ENCODE assay signal across 11 cellular contexts in the genomic region with DNA sequence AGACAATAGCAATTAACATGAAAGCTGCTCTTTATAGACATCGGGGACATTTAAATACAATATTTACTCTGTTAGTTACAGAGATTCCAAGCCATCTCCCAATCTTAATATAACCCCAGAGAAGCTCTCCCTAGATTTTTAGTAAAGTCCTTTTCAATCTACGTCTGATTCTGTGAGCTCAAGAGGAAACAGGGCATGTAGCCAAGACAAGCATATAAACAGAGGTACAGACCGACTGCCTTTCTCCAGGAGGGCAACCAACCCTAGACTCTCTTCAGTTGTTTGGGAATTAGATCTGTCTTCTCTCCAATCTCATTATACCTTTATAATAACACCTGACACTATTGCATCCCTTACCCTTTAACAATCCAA. TPM values are rescaled to one million over a fixed set of nuclear protein-coding genes. Genes with fewer than 3 reads are reported as not detected.
A peak's percentile ranks its signal among the peaks of the same experiment; 100 is the strongest.
DNase-seq lines count a peak whose midpoint lies in the region; ATAC-seq, FAIRE-seq and TF ChIP-seq lines count a peak whose summit lies in the region.
"Had no signal": no experiment of that assay in that cellular context is flagged by ENCODE, and none has a peak within 500 bp of the region (broad histone marks: within the 10 kb centered on the region; RNA-seq: fewer than 3 reads in every experiment).

No MANE protein-coding gene starts in this region.

- H3K4me3 ChIP-seq in mesenchymal stem cell (ENCODE audit: insufficient read depth in 1 of 2, low read depth in 1 of 2, low read length in 2 of 2) (no peak overlapping the region), tibial nerve (no peak overlapping the region)

- H3K9ac ChIP-seq in mesenchymal stem cell (ENCODE audit: low read length) = no peak overlapping the region

- H3K27ac ChIP-seq in mesenchymal stem cell (ENCODE audit: low read length, poor library complexity, severe bottlenecking) = no peak overlapping the region
- H3K27ac ChIP-seq in tibial nerve = peak overlapping the region in 3 of 4 donors; percentile 35 to 82 (median 75)

- H3K9me3 Mint-ChIP-seq in chondrocyte (ENCODE audit: low read depth) = no peaks in the 10 kb centered on the region
- H3K9me3 Mint-ChIP-seq: activated CD8-positive, alpha-beta T cell treated with anti-CD3 and anti-CD28 coated beads for 36 hours; H9 had no signal

- H4K91ac ChIP-seq in mesenchymal stem cell (ENCODE audit: low read length) = no peak overlapping the region

- peaks cover 2% of the 10 kb centered on the region for H3K36me3 Mint-ChIP-seq in chondrocyte (ENCODE audit: low read depth)

- DNase-seq in NCI-H2107 treated with DMSO at 0.1 percent for 48 hours (lab: John Stamatoyannopoulos, UW; ENCODE audit: unreplicated experiment) (peak; percentile 79), NCI-H2107 (lab: John Stamatoyannopoulos, UW) (no peak), chondrocyte (ENCODE audit: low spot score) (no peak), mesenchymal stem cell (peak; percentile 50), tibial nerve (ENCODE audit: low spot score in 2 of 2) (no peak), frontal cortex (ENCODE audit: low spot score in 2 of 2) (no peak)
- no peak for DNase-seq in stimulated activated naive CD4-positive, alpha-beta T cell (lab: John Stamatoyannopoulos, UW)
- DNase-seq: activated CD8-positive, alpha-beta T cell treated with anti-CD3 and anti-CD28 coated beads for 36 hours; GDM1; H9 had no signal

- no peak overlapping the region for H2AFZ ChIP-seq in mesenchymal stem cell (ENCODE audit: low read depth, low read length)

- no peak overlapping the region for H4K8ac ChIP-seq in mesenchymal stem cell (ENCODE audit: low read length)

- peaks cover 53% of the 10 kb centered on the region for H3K4me1 Mint-ChIP-seq in chondrocyte (ENCODE audit: low read depth)

- no peaks in the 10 kb centered on the region for H3K9me3 ChIP-seq in mesenchymal stem cell (ENCODE audit: control insufficient read depth, low read length)
- no peaks in the 10 kb centered on the region for H3K9me3 ChIP-seq in tibial nerve

- H3K18ac ChIP-seq in mesenchymal stem cell (ENCODE audit: low read depth in 1 of 2, low read length in 2 of 2) = no peak overlapping the region

- no peak overlapping the region for H2BK5ac ChIP-seq in mesenchymal stem cell (ENCODE audit: low read depth, low read length, poor library complexity, severe bottlenecking)

- H2AK5ac ChIP-seq in mesenchymal stem cell (ENCODE audit: low read length, severe bottlenecking) = no peak overlapping the region

- no peaks in the 10 kb centered on the region for H3K27me3 Mint-ChIP-seq in chondrocyte (ENCODE audit: low read depth)

- H2BK12ac ChIP-seq in mesenchymal stem cell (ENCODE audit: low read length in 2 of 2) = no peak overlapping the region

- FAIRE-seq in frontal cortex (lab: Jason Lieb, UNC) = no peak

- no peak for TF ChIP-seq POLR2A in tibial nerve (IDR thresholded peaks at IDR 0.05)

- H3K27me3 ChIP-seq in mesenchymal stem cell (ENCODE audit: control insufficient read depth in 1 of 2, insufficient read depth in 1 of 2, low read length in 2 of 2) (no peaks in the 10 kb centered on the region), tibial nerve (no peaks in the 10 kb centered on the region)

- H3K4ac ChIP-seq in mesenchymal stem cell (ENCODE audit: low read depth in 1 of 2, low read length in 2 of 2) = no peak overlapping the region

- no peak for TF ChIP-seq CTCF in chondrocyte (IDR thresholded peaks at IDR 0.05)
- no peak for TF ChIP-seq CTCF in tibial nerve (IDR thresholded peaks at IDR 0.05)

- no peak overlapping the region for H3K23ac ChIP-seq in mesenchymal stem cell (ENCODE audit: low read length in 2 of 2)

- peaks cover 0 to 17% of the 10 kb centered on the region in 2 experiments for H3K36me3 ChIP-seq in mesenchymal stem cell (ENCODE audit: control insufficient read depth in 1 of 2, insufficient read depth in 2 of 2, low read depth in 1 of 2, low read length in 2 of 2)
- no peaks in the 10 kb centered on the region for H3K36me3 ChIP-seq in tibial nerve

- no peak overlapping the region for H2BK15ac ChIP-seq in mesenchymal stem cell (ENCODE audit: low read depth, poor library complexity, severe bottlenecking)

- no peak overlapping the region for H2BK120ac ChIP-seq in mesenchymal stem cell (ENCODE audit: low read depth, low read length)

- H3K4me1 ChIP-seq in mesenchymal stem cell (ENCODE audit: control insufficient read depth, insufficient read depth, low read depth, low read length) (peaks cover 5% of the 10 kb centered on the region), tibial nerve (peaks cover 0 to 21% (median 7%) of the 10 kb centered on the region in 4 donors)

- WGBS in mesenchymal stem cell = 69% methylated on average over 3 of the region's 3 CpGs
- WGBS in tibial nerve, 2 donors = 12 to 23% methylated on average over 3 of the region's 3 CpGs

- no peak for ATAC-seq in GM19395 (IDR thresholded peaks at IDR 0.05; ENCODE audit: unreplicated experiment)
- ATAC-seq: activated CD8-positive, alpha-beta T cell treated with anti-CD3 and anti-CD28 coated beads for 36 hours had no signal

- H3K14ac ChIP-seq in mesenchymal stem cell (ENCODE audit: low read length in 2 of 2) = no peak overlapping the region

- peak overlapping the region; percentile 14 for H3K4me3 Mint-ChIP-seq in chondrocyte (ENCODE audit: unreplicated experiment)
- H3K4me3 Mint-ChIP-seq: activated CD8-positive, alpha-beta T cell treated with anti-CD3 and anti-CD28 coated beads for 36 hours; H9 had no signal

- H3K79me1 ChIP-seq in mesenchymal stem cell (replicated peaks; ENCODE audit: low read length, poor library complexity, severe bottlenecking) = no peaks in the 10 kb centered on the region

- H3K27ac Mint-ChIP-seq in chondrocyte (ENCODE audit: unreplicated experiment) = peak overlapping the region; percentile 90
- H3K27ac Mint-ChIP-seq: activated CD8-positive, alpha-beta T cell treated with anti-CD3 and anti-CD28 coated beads for 36 hours; H9 had no signal

- no peak for TF ChIP-seq EP300 in tibial nerve (IDR thresholded peaks at IDR 0.05)

- no peak overlapping the region for H3K4me2 ChIP-seq in mesenchymal stem cell (ENCODE audit: low read length, poor library complexity, severe bottlenecking)

RNA-seq across cellular contexts. Expression of gene TMTC1, which starts 57.4 kb away (rescaled TPM):
- total RNA-seq in chondrocyte (24.0 to 49.1 TPM (median 25.2 TPM) in 3 replicates), tibial nerve (100 to 1,000 TPM; 111 to 207 (median 144) TPM), frontal cortex (17.1 TPM)
- 45.7 TPM for polyA plus RNA-seq in mesenchymal stem cell (2013, experiment 1 of 2)
- 46.5 TPM for polyA plus RNA-seq in mesenchymal stem cell (2013, experiment 2 of 2)
- total RNA-seq: activated CD8-positive, alpha-beta T cell treated with anti-CD3 and anti-CD28 coated beads for 36 hours had no signal

Comparison
In these comparisons a context has a peak if more than half of its experiments do, and no peak if none do; other contexts are left out.
1. DNase-seq: peak in NCI-H2107 treated with DMSO at 0.1 percent for 48 hours (single experiment) and mesenchymal stem cell (single experiment); none in NCI-H2107 (single experiment), chondrocyte (single experiment), tibial nerve (0 of 2), frontal cortex (0 of 2) and stimulated activated naive CD4-positive, alpha-beta T cell (0 of 6).